In genomic region chr9:32431196-32431595, GRCh38 we compare ENCODE assay signal across 18 cellular contexts. TPM values are rescaled to one million over a fixed set of nuclear protein-coding genes. Genes with fewer than 3 reads are reported as not detected.
DNase-seq lines count a peak whose midpoint lies in the region; ATAC-seq and TF ChIP-seq lines count a peak whose summit lies in the region.
"Had no signal": no experiment of that assay in that cellular context is flagged by ENCODE, and none has a peak within 500 bp of the region (broad histone marks: within the 10 kb centered on the region; RNA-seq: fewer than 3 reads in every experiment).

No MANE protein-coding gene starts in this region.

- peaks cover 64% of the 10 kb centered on the region for H3K36me3 ChIP-seq in IMR-90 (ENCODE audit: control insufficient read depth, insufficient read depth, low read length)
- H3K36me3 ChIP-seq in esophagus squamous epithelium, result peaks cover 0 to 97% (median 0%) of the 10 kb centered on the region in 3 donors
- H3K36me3 ChIP-seq: ovary had no signal

- peak overlapping the region; percentile 82 for H3K4ac ChIP-seq in IMR-90 (ENCODE audit: low read depth, low read length)

- peak overlapping the region; percentile 79 for H2BK120ac ChIP-seq in IMR-90 (ENCODE audit: low read depth, low read length)

- WGBS in IMR-90 (ENCODE audit: extremely low coverage in 2 of 2, insufficient read length in 1 of 2), 2 experiments, result 70% methylated on average over 2 of the region's 8 CpGs; no CpG with 5 or more reads in 1 of the 2 experiments
- 92 to 95% methylated on average over 8 of the region's 8 CpGs for WGBS in esophagus squamous epithelium, 2 donors

- peak overlapping the region; percentile 31; the same call in 1 of the 2 replicates for H3K9ac ChIP-seq in IMR-90 (ENCODE audit: low read depth, low read length)

- peak overlapping the region; percentile 94 for H3K18ac ChIP-seq in IMR-90 (ENCODE audit: low read depth, low read length)

- H3K9me3 ChIP-seq in IMR-90 (ENCODE audit: control insufficient read depth, insufficient read depth, low read length) (no peaks in the 10 kb centered on the region), esophagus squamous epithelium (no peaks in the 10 kb centered on the region)
- H3K9me3 ChIP-seq: heart left ventricle, lower lobe of right lung, ovary, SJCRH30 had no signal

- H3K56ac ChIP-seq in IMR-90 (ENCODE audit: extremely low read depth, insufficient read depth, low read length), result peak overlapping the region; percentile 65

- H3K27ac ChIP-seq in IMR-90 (ENCODE audit: insufficient read depth, low read length) (peak overlapping the region; percentile 82), RWPE1 (no peak overlapping the region), esophagus squamous epithelium (no peak overlapping the region)
- H3K27ac ChIP-seq: heart left ventricle, lower lobe of right lung, ovary, SJCRH30 had no signal

- TF ChIP-seq RAD21 in IMR-90 (IDR thresholded peaks at IDR 0.05; ENCODE audit: low read length), result no peak

- no peak for TF ChIP-seq CTCF in IMR-90 (conservative IDR thresholded peaks at IDR 0.05; ENCODE audit: low read depth, low read length)
- no peak for TF ChIP-seq CTCF in RWPE1 (conservative IDR thresholded peaks at IDR 0.05; ENCODE audit: low read depth)
- TF ChIP-seq CTCF in esophagus squamous epithelium (IDR thresholded peaks at IDR 0.05), result no peak

- TF ChIP-seq POLR2A in IMR-90 (IDR thresholded peaks at IDR 0.05; ENCODE audit: low read depth, low read length) (no peak), esophagus squamous epithelium (IDR thresholded peaks at IDR 0.05) (no peak)

- H2BK20ac ChIP-seq in IMR-90 (ENCODE audit: low read depth, low read length), result peak overlapping the region; percentile 59

- H3K14ac ChIP-seq in IMR-90 (replicated peaks; ENCODE audit: low read depth, low read length), result peak overlapping the region; percentile 54

- no peaks in the 10 kb centered on the region; the same call in 1 of the 2 replicates for H4K20me1 ChIP-seq in IMR-90 (ENCODE audit: insufficient read depth, low read length)

- peak overlapping the region; percentile 91 for H4K91ac ChIP-seq in IMR-90 (ENCODE audit: insufficient read depth, low read depth, low read length)

- intact Hi-C loops in IMR-90 (cut with micrococcal nuclease), result loop anchor here (5.0 kb wide), 1 partner anchor 141 kb away; the partner anchor contains the start of gene NDUFB6
- intact Hi-C loops in esophagus squamous epithelium (cut with DNase I), result no loop called here

- no TSS peak for BruUV-seq in IMR-90 (replicated peaks; lab: Mats Ljungman, UMichigan)

- H2BK15ac ChIP-seq in IMR-90 (ENCODE audit: low read depth, low read length), result peak overlapping the region; percentile 93; the same call in 2 of the 3 replicates

- no peak overlapping the region for H2AK9ac ChIP-seq in IMR-90 (replicated peaks; ENCODE audit: low read depth, low read length, poor library complexity)

- H2AFZ ChIP-seq in IMR-90 (replicated peaks; ENCODE audit: low read length, poor library complexity), result no peak overlapping the region

- H3K79me1 ChIP-seq in IMR-90 (ENCODE audit: low read depth in 1 of 2, low read length in 2 of 2), result peaks cover 21 to 59% of the 10 kb centered on the region in 2 experiments

- H3K4me2 ChIP-seq in IMR-90 (ENCODE audit: low read depth, low read length), result peak overlapping the region; percentile 53; the same call in 1 of the 2 replicates
- H3K4me2 ChIP-seq: smooth muscle cell had no signal

- in situ Hi-C loops in IMR-90 (cut with MboI; ENCODE audit: low sequenced_read_pairs), result no loop called here

- dilution Hi-C loops in IMR-90 (cut with HindIII; ENCODE audit: low sequenced_read_pairs, unreplicated experiment), result loop anchor here (25.0 kb wide), 1 partner anchor 131 kb away; the partner anchor contains the start of genes NDUFB6, SMIM27 and TOPORS

- H3K27me3 ChIP-seq in IMR-90 (ENCODE audit: control insufficient read depth, insufficient read depth, low read length) (no peaks in the 10 kb centered on the region), esophagus squamous epithelium (no peaks in the 10 kb centered on the region)
- H3K27me3 ChIP-seq: heart left ventricle, ovary, SJCRH30 had no signal

- H3K4me3 ChIP-seq in IMR-90 (ENCODE audit: insufficient read depth, low read depth, low read length) (no peak overlapping the region), esophagus squamous epithelium (no peak overlapping the region)
- H3K4me3 ChIP-seq: heart left ventricle, lower lobe of right lung, ovary, SJCRH30, smooth muscle cell had no signal

- CTCF ChIA-PET in IMR-90 (lab: Yijun Ruan, JAX), result interaction anchor here (0.8 to 2.4 kb wide), 3 partner anchors 51 to 150 kb away, joined by 3 to 18 read pairs (median 7); no protein-coding TSS in a partner anchor
- CTCF ChIA-PET in RWPE1 (lab: Yijun Ruan, JAX), result interaction anchor here (0.8 to 1.2 kb wide), 2 partner anchors 52 to 416 kb away, joined by 4 to 5 read pairs; no protein-coding TSS in a partner anchor

- ATAC-seq in IMR-90 (ENCODE audit: low read depth), result no peak
- ATAC-seq in HG02885 (IDR thresholded peaks at IDR 0.05; ENCODE audit: poor library complexity, unreplicated experiment), result no peak
- ATAC-seq: natural killer cell treated with Interleukin-12 subunit alpha and Interleukin-12 subunit beta and Interleukin-15 and Interleukin-18, amount 100 ng/mL, for 72 hours had no signal

- POLR2A ChIA-PET in IMR-90 (lab: Charles Lee; ENCODE audit: unreplicated experiment), result no interaction called here
- POLR2A ChIA-PET in RWPE1 (lab: Yijun Ruan, JAX; ENCODE audit: low non-redundant PET), result no interaction called here

- peaks cover 24% of the 10 kb centered on the region for H3K9me1 ChIP-seq in IMR-90 (ENCODE audit: insufficient read depth, low read length)

- H2BK5ac ChIP-seq in IMR-90 (ENCODE audit: low read depth, low read length, poor library complexity, severe bottlenecking), result peak overlapping the region; percentile 96

- peak overlapping the region; percentile 91; the same call in 1 of the 2 replicates for H4K5ac ChIP-seq in IMR-90 (ENCODE audit: low read depth, low read length)

- H4K8ac ChIP-seq in IMR-90 (ENCODE audit: low read depth in 2 of 2, low read length in 2 of 2), result peak overlapping the region; percentile 86 to 96

- DNase-seq in IMR-90, result peak; percentile 38
- DNase-seq in amniotic epithelial cell (ENCODE audit: low read depth), result peak; percentile 38
- peak; percentile 42 for DNase-seq in glomerular endothelial cell (ENCODE audit: extremely low read depth, low read depth, low spot score)
- no peak for DNase-seq in RWPE1 (ENCODE audit: low spot score)
- no peak for DNase-seq in esophagus squamous epithelium (lab: John Stamatoyannopoulos, UW)
- no peak for DNase-seq in germinal center (ENCODE audit: low spot score)
- DNase-seq: activated CD4-positive, alpha-beta T cell treated with anti-CD3 and anti-CD28 coated beads for 1 hour; anterior cingulate cortex; C1 segment of cervical spinal cord; lower lobe of right lung; NCI-H2171; NCI-H510A treated with DMSO at 0.1 percent for 48 hours had no signal

- peak overlapping the region; percentile 69; the same call in 1 of the 2 replicates for H3K23ac ChIP-seq in IMR-90 (ENCODE audit: low read depth, low read length)

- peak overlapping the region; percentile 94 for H2AK5ac ChIP-seq in IMR-90 (ENCODE audit: low read depth, low read length)

- peaks cover 40% of the 10 kb centered on the region for H3K4me1 ChIP-seq in IMR-90 (ENCODE audit: control insufficient read depth, insufficient read depth, low read length)
- H3K4me1 ChIP-seq in esophagus squamous epithelium, result no peaks in the 10 kb centered on the region
- H3K4me1 ChIP-seq: SJCRH30 had no signal

TF ChIP-seq in IMR-90, 13 proteins besides CTCF, POLR2A, EP300 and RAD21:
- TF ChIP-seq CEBPB (IDR thresholded peaks at IDR 0.05; ENCODE audit: low read depth, low read length) (no peak), FOS (IDR thresholded peaks at IDR 0.05; ENCODE audit: low read depth, low read length) (no peak), MXI1 (IDR thresholded peaks at IDR 0.05; ENCODE audit: borderline replicate concordance, low read depth, low read length) (no peak), USF2 (IDR thresholded peaks at IDR 0.05; ENCODE audit: low read depth, low read length) (no peak), ELK1 (IDR thresholded peaks at IDR 0.05; ENCODE audit: borderline replicate concordance, low read depth, low read length) (no peak), MAFK (IDR thresholded peaks at IDR 0.05; ENCODE audit: low read depth, low read length) (no peak), SMC3 (IDR thresholded peaks at IDR 0.05; ENCODE audit: low read depth, low read length) (no peak), NFE2L2 (IDR thresholded peaks at IDR 0.05; ENCODE audit: low read depth, low read length) (no peak), RFX5 (IDR thresholded peaks at IDR 0.05; ENCODE audit: low read depth, low read length) (no peak), RCOR1 (IDR thresholded peaks at IDR 0.05; ENCODE audit: insufficient replicate concordance, low read length) (no peak), CHD1 (IDR thresholded peaks at IDR 0.05; ENCODE audit: low read depth, low read length) (no peak), BHLHE40 (IDR thresholded peaks at IDR 0.05; ENCODE audit: low read depth, low read length) (no peak), MAZ (IDR thresholded peaks at IDR 0.05; ENCODE audit: borderline replicate concordance, low read depth, low read length) (no peak)

RNA-seq across cellular contexts. Expression of gene ACO1, which starts 46.8 kb away (rescaled TPM):
- 140 and 158 TPM in 2 replicates for total RNA-seq in IMR-90 (2012; rRNA removed)
- polyA plus RNA-seq in IMR-90 (2012; rRNA removed), result 77.6 and 85.9 TPM in 2 replicates
- 51.2 and 73.8 TPM in 2 replicates for polyA plus RNA-seq in IMR-90 (2012; cell fraction: cytosol; rRNA removed)
- polyA plus RNA-seq in IMR-90 (2012; cell fraction: nucleus; rRNA removed; ENCODE audit: low replicate concordance), result 25.2 and 63.2 TPM in 2 replicates
- 50.6 and 54.1 TPM in 2 replicates for total RNA-seq in glomerular endothelial cell
- total RNA-seq in esophagus squamous epithelium, result 10 to 100 TPM; 10.7 to 25.7 (median 21.5) TPM

Comparison
In these comparisons a context has a peak if more than half of its experiments do, and no peak if none do; other contexts are left out.
1. DNase-seq: peak in IMR-90 (single experiment), amniotic epithelial cell (single experiment) and glomerular endothelial cell (single experiment); none in RWPE1 (single experiment), esophagus squamous epithelium (single experiment) and germinal center (single experiment).